ENCODE assay signal across 26 cellular contexts in the genomic region with DNA sequence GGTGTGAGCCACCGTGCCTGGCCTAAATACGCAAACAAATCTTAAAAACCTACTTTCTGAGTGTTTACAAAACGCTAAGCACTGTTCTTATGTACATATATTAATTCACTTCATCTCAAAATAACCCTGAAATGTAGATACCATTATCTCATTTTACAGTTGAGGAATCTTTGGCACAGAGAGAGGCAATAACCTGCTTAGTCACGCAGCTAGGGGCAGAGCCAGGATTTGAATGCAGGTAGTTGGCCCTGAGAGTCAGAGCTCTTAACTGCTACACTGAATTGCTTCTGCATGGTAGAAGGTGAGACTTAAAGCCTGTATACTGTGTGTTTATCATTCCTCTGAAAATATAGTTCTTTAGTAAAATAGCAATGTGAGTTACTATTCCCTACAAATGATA. TPM values are rescaled to one million over a fixed set of nuclear protein-coding genes. Genes with fewer than 3 reads are reported as not detected.
DNase-seq lines count a peak whose midpoint lies in the region; ATAC-seq and TF ChIP-seq lines count a peak whose summit lies in the region.
"Had no signal": no experiment of that assay in that cellular context is flagged by ENCODE, and none has a peak within 500 bp of the region (broad histone marks: within the 10 kb centered on the region; RNA-seq: fewer than 3 reads in every experiment).

No MANE protein-coding gene starts in this region.

- TF ChIP-seq CTCF in PC-9 (conservative IDR thresholded peaks at IDR 0.05) = no peak
- TF ChIP-seq CTCF in CD4-positive, alpha-beta T cell (IDR thresholded peaks at IDR 0.05) = no peak

- H3K27me3 ChIP-seq in PC-9 (ENCODE audit: insufficient read depth, low read depth) (no peaks in the 10 kb centered on the region), trophoblast cell (ENCODE audit: insufficient read depth, low read length) (no peaks in the 10 kb centered on the region)
- no peaks in the 10 kb centered on the region for H3K27me3 ChIP-seq in CD4-positive, alpha-beta T cell (ENCODE audit: control insufficient read depth, insufficient read depth, low read length)
- H3K27me3 ChIP-seq: right lobe of liver, suprapubic skin had no signal

- H4K20me1 ChIP-seq in PC-9 (ENCODE audit: insufficient read depth) = no peaks in the 10 kb centered on the region

- H3K27ac Mint-ChIP-seq in CD4-positive, alpha-beta T cell = no peak overlapping the region
- H3K27ac Mint-ChIP-seq: activated naive CD4-positive, alpha-beta T cell treated with anti-CD3 and anti-CD28 coated beads, Interleukin-2, amount 50 U/mL, for 24 hours; CD4-positive, CD25-positive, alpha-beta regulatory T cell; mesothelial cell of epicardium; natural killer cell treated with Interleukin-12 subunit alpha and Interleukin-12 subunit beta and Interleukin-15 and Interleukin-18, amount 100 ng/mL, for 72 hours; stimulated activated effector memory CD8-positive, alpha-beta T cell treated with anti-CD3 and anti-CD28 coated beads, Interleukin-12 subunit alpha, Interleukin-12 subunit beta, amount 100 ng/mL, for 72 hours; T-cell had no signal

- no peak overlapping the region for H3K4me3 Mint-ChIP-seq in CD4-positive, alpha-beta T cell
- H3K4me3 Mint-ChIP-seq: activated naive CD4-positive, alpha-beta T cell treated with anti-CD3 and anti-CD28 coated beads, Interleukin-2, amount 50 U/mL, for 24 hours; CD4-positive, CD25-positive, alpha-beta regulatory T cell; mesothelial cell of epicardium; natural killer cell treated with Interleukin-12 subunit alpha and Interleukin-12 subunit beta and Interleukin-15 and Interleukin-18, amount 100 ng/mL, for 72 hours; stimulated activated effector memory CD8-positive, alpha-beta T cell treated with anti-CD3 and anti-CD28 coated beads, Interleukin-12 subunit alpha, Interleukin-12 subunit beta, amount 100 ng/mL, for 72 hours; T-cell had no signal

- no peak overlapping the region for H4K8ac ChIP-seq in trophoblast cell (ENCODE audit: low read depth, low read length)

- H3K27ac ChIP-seq in PC-9 (peak overlapping the region; percentile 90), trophoblast cell (ENCODE audit: low read depth, low read length) (no peak overlapping the region)
- no peak overlapping the region for H3K27ac ChIP-seq in CD4-positive, alpha-beta T cell (ENCODE audit: low read depth, low read length)
- H3K27ac ChIP-seq: right lobe of liver, suprapubic skin had no signal

- peaks cover 6% of the 10 kb centered on the region for H3K4me1 Mint-ChIP-seq in CD4-positive, alpha-beta T cell (ENCODE audit: low read depth)
- H3K4me1 Mint-ChIP-seq: mesothelial cell of epicardium had no signal

- no peak overlapping the region for H3K18ac ChIP-seq in trophoblast cell (ENCODE audit: low read length)

- H3K9me2 ChIP-seq in PC-9 (ENCODE audit: insufficient read depth) = no peaks in the 10 kb centered on the region

- no peak overlapping the region for H2AK5ac ChIP-seq in trophoblast cell (ENCODE audit: low read length)

- peaks cover 43% of the 10 kb centered on the region for H3F3A ChIP-seq in PC-9 (ENCODE audit: insufficient read depth, low read depth)

- H3K79me2 ChIP-seq in PC-9 (ENCODE audit: low read depth) = no peaks in the 10 kb centered on the region
- H3K79me2 ChIP-seq in trophoblast cell (ENCODE audit: control insufficient read depth, insufficient read depth, low read length, poor library complexity) = no peaks in the 10 kb centered on the region

- H2BK120ac ChIP-seq in trophoblast cell (ENCODE audit: insufficient read depth, low read length, poor library complexity) = no peak overlapping the region

- H2BK5ac ChIP-seq in trophoblast cell (ENCODE audit: low read depth, low read length, poor library complexity) = no peak overlapping the region

- no peaks in the 10 kb centered on the region for H3K9me3 ChIP-seq in PC-9 (ENCODE audit: insufficient read depth, low read depth)
- no peaks in the 10 kb centered on the region for H3K9me3 ChIP-seq in trophoblast cell (ENCODE audit: insufficient read depth, low read depth, low read length)
- no peaks in the 10 kb centered on the region for H3K9me3 ChIP-seq in CD4-positive, alpha-beta T cell (ENCODE audit: control insufficient read depth, low read length)
- H3K9me3 ChIP-seq: right lobe of liver, suprapubic skin had no signal

- H3K9ac ChIP-seq in trophoblast cell (ENCODE audit: low read length) = no peak overlapping the region

- H3K4ac ChIP-seq in trophoblast cell (ENCODE audit: low read depth, low read length) = no peak overlapping the region

- no peak overlapping the region for H3K14ac ChIP-seq in trophoblast cell (ENCODE audit: low read length)

- H3K36me3 ChIP-seq in PC-9 (ENCODE audit: low read depth) (no peaks in the 10 kb centered on the region), trophoblast cell (ENCODE audit: control insufficient read depth in 1 of 2, insufficient read depth in 2 of 2, low read length in 2 of 2) (no peaks in the 10 kb centered on the region)
- H3K36me3 ChIP-seq: right lobe of liver had no signal

- DNase-seq in DMS53 treated with DMSO at 0.1 percent for 48 hours (lab: John Stamatoyannopoulos, UW; ENCODE audit: unreplicated experiment) = peak; percentile 23
- peak in 1 of 2 experiments; percentile 79 for DNase-seq in PC-9
- DNase-seq in erythroblast (lab: John Stamatoyannopoulos, UW) = peak; percentile 87 to 88
- peak; percentile 61 to 74 for DNase-seq in trophoblast cell
- no peak for DNase-seq in effector CD4-positive, alpha-beta T cell
- no peak for DNase-seq in CD4-positive, alpha-beta T cell
- no peak for DNase-seq in DMS79 treated with DMSO at 0.1 percent for 48 hours (lab: John Stamatoyannopoulos, UW)
- DNase-seq: activated CD4-positive, alpha-beta T cell treated with anti-CD3 and anti-CD28 coated beads for 48 hours; anterior cingulate cortex; CD4-positive, CD25-positive, alpha-beta regulatory T cell; central memory CD4-positive, alpha-beta T cell; DMS79; effector CD8-positive, alpha-beta T cell; glutamatergic neuron; NCI-H1930; NCI-H2227 treated with DMSO at 0.1 percent for 48 hours; NCI-H774; right lobe of liver; SHP77 treated with DMSO at 0.1 percent for 48 hours; T-cell had no signal

- peaks cover 8% of the 10 kb centered on the region for H3K79me1 ChIP-seq in trophoblast cell (ENCODE audit: low read length)

- WGBS in trophoblast cell (ENCODE audit: extremely low coverage, insufficient coverage, insufficient read length) = no CpG with 5 or more reads among the region's 4 CpGs

- no peak overlapping the region for H3K23ac ChIP-seq in trophoblast cell (ENCODE audit: low read length)

- H3K36me3 Mint-ChIP-seq in CD4-positive, alpha-beta T cell (ENCODE audit: low read depth) = no peaks in the 10 kb centered on the region
- H3K36me3 Mint-ChIP-seq: activated naive CD4-positive, alpha-beta T cell treated with anti-CD3 and anti-CD28 coated beads, Interleukin-2, amount 50 U/mL, for 24 hours; natural killer cell treated with Interleukin-12 subunit alpha and Interleukin-12 subunit beta and Interleukin-15 and Interleukin-18, amount 100 ng/mL, for 72 hours; stimulated activated effector memory CD8-positive, alpha-beta T cell treated with anti-CD3 and anti-CD28 coated beads, Interleukin-12 subunit alpha, Interleukin-12 subunit beta, amount 100 ng/mL, for 72 hours; T-cell had no signal

- no TSS peak for BruUV-seq in PC-9 (replicated peaks; lab: Mats Ljungman, UMichigan)

- no peak for TF ChIP-seq POLR2A in erythroblast (IDR thresholded peaks at IDR 0.05; ENCODE audit: low read length)

- no peak overlapping the region for H4K12ac ChIP-seq in trophoblast cell (ENCODE audit: low read depth, low read length)

- H2AFZ ChIP-seq in PC-9 = no peak overlapping the region
- no peak overlapping the region for H2AFZ ChIP-seq in trophoblast cell (ENCODE audit: insufficient read depth, low read length, poor library complexity)

- peaks cover 43% of the 10 kb centered on the region for H3K4me1 ChIP-seq in PC-9 (replicated peaks; ENCODE audit: insufficient read depth)
- H3K4me1 ChIP-seq in trophoblast cell (ENCODE audit: control insufficient read depth in 1 of 2, insufficient read depth in 2 of 2, low read length in 2 of 2) = peaks cover 5 to 7% of the 10 kb centered on the region in 2 experiments

- no peak for ATAC-seq in CD4-positive, alpha-beta T cell (ENCODE audit: poor library complexity)
- ATAC-seq in GM19455 (IDR thresholded peaks at IDR 0.05; ENCODE audit: unreplicated experiment) = no peak
- ATAC-seq: natural killer cell treated with Interleukin-12 subunit alpha and Interleukin-12 subunit beta and Interleukin-15 and Interleukin-18, amount 100 ng/mL, for 72 hours; stimulated activated effector memory CD8-positive, alpha-beta T cell treated with anti-CD3 and anti-CD28 coated beads, Interleukin-12 subunit alpha, Interleukin-12 subunit beta, amount 100 ng/mL, for 72 hours; T-cell had no signal

- no peaks in the 10 kb centered on the region for H3K27me3 Mint-ChIP-seq in CD4-positive, alpha-beta T cell
- H3K27me3 Mint-ChIP-seq: activated naive CD4-positive, alpha-beta T cell treated with anti-CD3 and anti-CD28 coated beads, Interleukin-2, amount 50 U/mL, for 24 hours; CD4-positive, CD25-positive, alpha-beta regulatory T cell; natural killer cell treated with Interleukin-12 subunit alpha and Interleukin-12 subunit beta and Interleukin-15 and Interleukin-18, amount 100 ng/mL, for 72 hours; T-cell had no signal

- CTCF ChIA-PET in PC-9 (lab: Charles Lee) = no interaction called here
- CTCF ChIA-PET in CD4-positive, alpha-beta T cell (lab: Charles Lee) = no interaction called here

- H3K9me3 Mint-ChIP-seq in CD4-positive, alpha-beta T cell = no peaks in the 10 kb centered on the region
- H3K9me3 Mint-ChIP-seq: activated naive CD4-positive, alpha-beta T cell treated with anti-CD3 and anti-CD28 coated beads, Interleukin-2, amount 50 U/mL, for 24 hours; mesothelial cell of epicardium; natural killer cell treated with Interleukin-12 subunit alpha and Interleukin-12 subunit beta and Interleukin-15 and Interleukin-18, amount 100 ng/mL, for 72 hours; stimulated activated effector memory CD8-positive, alpha-beta T cell treated with anti-CD3 and anti-CD28 coated beads, Interleukin-12 subunit alpha, Interleukin-12 subunit beta, amount 100 ng/mL, for 72 hours; T-cell had no signal

- POLR2A ChIA-PET in PC-9 (lab: Charles Lee; ENCODE audit: unreplicated experiment) = no interaction called here
- POLR2A ChIA-PET in CD4-positive, alpha-beta T cell (lab: Charles Lee) = no interaction called here

- H3K4me3 ChIP-seq in PC-9 (no peak overlapping the region), trophoblast cell (ENCODE audit: low read depth, low read length) (no peak overlapping the region)
- H3K4me3 ChIP-seq: right lobe of liver, suprapubic skin had no signal

- H4K91ac ChIP-seq in trophoblast cell (ENCODE audit: low read depth, low read length) = no peak overlapping the region

- intact Hi-C loops in PC-9 (cut with micrococcal nuclease; ENCODE audit: unreplicated experiment) = no loop called here
- intact Hi-C loops in CD4-positive, alpha-beta T cell (cut with DNase I, micrococcal nuclease) = no loop called here

- no peak overlapping the region for H2BK12ac ChIP-seq in trophoblast cell (ENCODE audit: low read length)

- H3K4me2 ChIP-seq in PC-9 = peak overlapping the region; percentile 28; the same call in 1 of the 2 replicates
- H3K4me2 ChIP-seq in trophoblast cell (ENCODE audit: low read length) = no peak overlapping the region

RNA-seq across cellular contexts. Expression of gene ARHGEF37, which starts 21.9 kb away (rescaled TPM):
- total RNA-seq in PC-9 (2021) = 5.5 and 8.6 TPM in 2 replicates
- 0.89 and 0.93 TPM in 2 replicates for polyA plus RNA-seq in trophoblast cell (2013)
- total RNA-seq in CD4-positive, alpha-beta T cell = under 1 TPM in 1 of 2 experiments, not detected in 1; 0.41 TPM

RNA-seq across cellular contexts. Expression of gene CSNK1A1, which starts 52.0 kb away (rescaled TPM):
- total RNA-seq in PC-9 (2021) = 300 and 334 TPM in 2 replicates
- 307 TPM in 2 replicates for polyA plus RNA-seq in trophoblast cell (2013)
- total RNA-seq in CD4-positive, alpha-beta T cell = 100 to 1,000 TPM; 201 to 217 TPM

Comparison
In these comparisons a context has a peak if more than half of its experiments do, and no peak if none do; other contexts are left out.
1. DNase-seq: peak in DMS53 treated with DMSO at 0.1 percent for 48 hours (single experiment), erythroblast (2 of 2) and trophoblast cell (2 of 2); none in effector CD4-positive, alpha-beta T cell (single experiment), CD4-positive, alpha-beta T cell (0 of 10) and DMS79 treated with DMSO at 0.1 percent for 48 hours (single experiment).